In genomic region chrX:120244735-120245498, GRCh38 we compare ENCODE assay signal across 8 cellular contexts. TPM values are rescaled to one million over a fixed set of nuclear protein-coding genes. Genes with fewer than 3 reads are reported as not detected.
A peak's percentile ranks its signal among the peaks of the same experiment; 100 is the strongest.
DNase-seq lines count a peak whose midpoint lies in the region; ATAC-seq and TF ChIP-seq lines count a peak whose summit lies in the region.

No MANE protein-coding gene starts in this region.

- no peaks in the 10 kb centered on the region for H3K36me3 Mint-ChIP-seq in neural crest cell (ENCODE audit: low read depth)

- H3K4me1 Mint-ChIP-seq in neural crest cell: peaks cover 8% of the 10 kb centered on the region

- H3K27ac ChIP-seq in temporal lobe (ENCODE audit: low read depth, low read length): peak overlapping the region; percentile 17

- peak overlapping the region; percentile 54 to 86 for H3K4me3 ChIP-seq in foreskin fibroblast (ENCODE audit: low read depth in 1 of 2, low read length in 2 of 2)

- peak; percentile 66 for ATAC-seq in GM21786 (IDR thresholded peaks at IDR 0.05; ENCODE audit: unreplicated experiment)

- no peak overlapping the region for H3K27ac Mint-ChIP-seq in neural crest cell (ENCODE audit: unreplicated experiment)

- TF ChIP-seq CTCF in foreskin fibroblast (IDR thresholded peaks at IDR 0.05; ENCODE audit: low read depth, low read length) (no peak), neural crest cell (conservative IDR thresholded peaks at IDR 0.05) (no peak)

- no peaks in the 10 kb centered on the region for H3K9me3 Mint-ChIP-seq in neural crest cell

- H3K4me3 Mint-ChIP-seq in neural crest cell: peak overlapping the region; percentile 88

- DNase-seq in DMS79 treated with DMSO at 0.1 percent for 48 hours (lab: John Stamatoyannopoulos, UW) (peak; percentile 76), KG1 (lab: John Stamatoyannopoulos, UW) (peak; percentile 58), RPMI7951 (ENCODE audit: low read depth) (peak; percentile 71), foreskin fibroblast (peak; percentile 59 to 81), neural crest cell (ENCODE audit: low read depth, low spot score) (peak; percentile 29)
- DNase-seq in activated effector memory CD4-positive, alpha-beta T cell treated with anti-CD3 and anti-CD28 coated beads, Interleukin-2, amount 50 U/mL, for 16 hours: peak; percentile 79

- H3K27me3 Mint-ChIP-seq in neural crest cell (ENCODE audit: low read depth): peaks cover 45% of the 10 kb centered on the region

RNA-seq across cellular contexts. Expression of gene ZBTB33, which starts 5.7 kb away (rescaled TPM):
- total RNA-seq in RPMI7951 (2014; rRNA removed; shearing (Covaris generic)): 13.3 and 16.8 TPM in 2 replicates
- total RNA-seq in neural crest cell: 28.4 and 28.6 TPM in 2 replicates
- 33.7 TPM for total RNA-seq in temporal lobe

Comparison
In these comparisons a context has a peak if more than half of its experiments do, and no peak if none do; other contexts are left out.
1. Peak in every context shown above with its lines: DNase-seq, ATAC-seq, H3K4me3 ChIP-seq and H3K27ac ChIP-seq.
2. DNase-seq: peak in every context shown above with its lines; median percentile 79 in activated effector memory CD4-positive, alpha-beta T cell treated with anti-CD3 and anti-CD28 coated beads, Interleukin-2, amount 50 U/mL, for 16 hours; 76 in DMS79 treated with DMSO at 0.1 percent for 48 hours; 71 in RPMI7951; 70 in foreskin fibroblast; 58 in KG1; 29 in neural crest cell.